Comparison of ENCODE assay signal across 8 cellular contexts in the genomic region with DNA sequence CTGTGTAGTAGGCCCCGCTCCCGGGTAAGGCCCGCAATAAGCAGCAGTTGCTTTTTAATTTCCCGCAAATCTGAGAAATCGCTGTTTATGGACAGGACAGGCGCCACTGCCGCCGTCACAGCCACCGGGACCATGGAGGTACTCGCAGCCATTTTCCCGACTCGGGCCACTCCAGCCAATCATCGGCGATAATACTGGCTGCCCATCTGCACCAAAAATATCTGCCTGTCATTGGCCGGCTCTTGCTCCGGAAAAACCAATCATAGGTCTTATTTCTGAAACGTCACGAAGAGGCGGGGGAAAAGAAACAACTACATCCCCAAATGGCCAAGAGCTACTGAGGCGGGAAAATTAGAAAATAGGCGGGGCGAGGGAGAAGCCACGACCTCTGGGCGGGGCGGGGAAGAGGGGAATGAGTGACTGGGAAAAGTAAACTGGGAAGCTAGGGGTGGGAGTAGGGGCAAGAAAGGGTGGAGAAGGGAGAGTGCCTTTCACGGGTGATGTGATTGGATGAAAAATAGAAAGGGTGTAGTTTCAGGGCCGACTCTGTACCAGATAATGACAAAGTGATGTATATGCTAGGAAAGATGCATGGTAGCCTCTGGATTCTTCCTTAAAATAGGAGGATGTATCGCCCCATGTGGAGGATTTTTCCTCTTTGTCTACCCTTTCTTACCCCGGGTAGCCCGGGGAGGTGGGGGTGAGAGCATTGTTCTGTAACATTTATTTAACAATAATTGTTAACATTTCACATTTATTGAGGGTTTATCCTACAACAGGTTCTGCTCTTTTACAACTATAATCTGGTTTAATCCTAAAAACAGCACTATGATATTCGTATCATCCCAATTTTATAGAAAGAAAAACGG. TPM values are rescaled to one million over a fixed set of nuclear protein-coding genes. Genes with fewer than 3 reads are reported as not detected.
DNase-seq lines count a peak whose midpoint lies in the region; ATAC-seq, FAIRE-seq and TF ChIP-seq lines count a peak whose summit lies in the region.

A gene with protein sequence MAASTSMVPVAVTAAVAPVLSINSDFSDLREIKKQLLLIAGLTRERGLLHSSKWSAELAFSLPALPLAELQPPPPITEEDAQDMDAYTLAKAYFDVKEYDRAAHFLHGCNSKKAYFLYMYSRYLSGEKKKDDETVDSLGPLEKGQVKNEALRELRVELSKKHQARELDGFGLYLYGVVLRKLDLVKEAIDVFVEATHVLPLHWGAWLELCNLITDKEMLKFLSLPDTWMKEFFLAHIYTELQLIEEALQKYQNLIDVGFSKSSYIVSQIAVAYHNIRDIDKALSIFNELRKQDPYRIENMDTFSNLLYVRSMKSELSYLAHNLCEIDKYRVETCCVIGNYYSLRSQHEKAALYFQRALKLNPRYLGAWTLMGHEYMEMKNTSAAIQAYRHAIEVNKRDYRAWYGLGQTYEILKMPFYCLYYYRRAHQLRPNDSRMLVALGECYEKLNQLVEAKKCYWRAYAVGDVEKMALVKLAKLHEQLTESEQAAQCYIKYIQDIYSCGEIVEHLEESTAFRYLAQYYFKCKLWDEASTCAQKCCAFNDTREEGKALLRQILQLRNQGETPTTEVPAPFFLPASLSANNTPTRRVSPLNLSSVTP (minus strand): TSS at position 163 of the 869 bp plus-strand sequence. CDS start 11 bp downstream, at position 152.

- H3K27me3 ChIP-seq in adrenal gland: no peaks in the 10 kb centered on the region
- H3K27me3 ChIP-seq in heart left ventricle: no peaks in the 10 kb centered on the region

- peak within 1 kb of the TSS; percentile 97 for H3K27ac Mint-ChIP-seq in type B pancreatic cell

- H3K27ac ChIP-seq in adrenal gland: peak within 1 kb of the TSS in 4 of 5 donors; percentile 67 to 88 (median 72)
- H3K27ac ChIP-seq in heart left ventricle: peak within 1 kb of the TSS; percentile 20 to 87 (median 76)

- H3K36me3 Mint-ChIP-seq in type B pancreatic cell: no peaks in the 10 kb centered on the region

- no peaks in the 10 kb centered on the region for H3K27me3 Mint-ChIP-seq in type B pancreatic cell

- H3K4me3 Mint-ChIP-seq in type B pancreatic cell: peak within 1 kb of the TSS; percentile 99

- no peaks in the 10 kb centered on the region for H3K9me3 ChIP-seq in adrenal gland (replicated peaks in 1 of 3)
- no peaks in the 10 kb centered on the region for H3K9me3 ChIP-seq in heart left ventricle

- peak; percentile 94 for ATAC-seq in HG02852 (IDR thresholded peaks at IDR 0.05; ENCODE audit: unreplicated experiment)
- ATAC-seq in heart left ventricle: peak; percentile 96 to 99 (median 98)

- H3K36me3 ChIP-seq in adrenal gland (replicated peaks in 1 of 2): peaks cover 0 to 9% of the 10 kb centered on the region in 2 donors
- peaks cover 0 to 22% (median 5%) of the 10 kb centered on the region in 9 donors for H3K36me3 ChIP-seq in heart left ventricle

- 0 to 2% (median 1%) methylated on average over 29 to 32 of the region's 32 CpGs for WGBS in adrenal gland, 4 donors
- WGBS in heart left ventricle, 4 donors: 1 to 3% (median 1%) methylated on average over 30 to 32 of the region's 32 CpGs

- peak; percentile 87 for TF ChIP-seq POLR2A in GM12892 (IDR thresholded peaks at IDR 0.05; ENCODE audit: low read depth, low read length)
- peak in 1 of 2 donors; percentile 54 for TF ChIP-seq POLR2A in adrenal gland (IDR thresholded peaks at IDR 0.05)
- TF ChIP-seq POLR2A in heart left ventricle (IDR thresholded peaks at IDR 0.05): peak; percentile 20 to 51

- H3K4me1 ChIP-seq in adrenal gland (replicated peaks in 1 of 2): peaks cover 10 to 22% of the 10 kb centered on the region in 2 donors
- peaks cover 0 to 29% (median 15%) of the 10 kb centered on the region in 12 donors for H3K4me1 ChIP-seq in heart left ventricle

- intact Hi-C loops in adrenal gland (cut with DNase I) (loop anchor here in 1 of 2 donors (10.0 kb wide), 1 partner anchor 191 kb away; no protein-coding TSS in a partner anchor), heart left ventricle (cut with DNase I) (loop anchor here in 2 of 10 donors (2.0 to 5.0 kb wide), 2 partner anchors 33 to 119 kb away; a partner anchor contains a TSS)

- TF ChIP-seq CTCF in adrenal gland (IDR thresholded peaks at IDR 0.05) (no peak), heart left ventricle (IDR thresholded peaks at IDR 0.05) (no peak), type B pancreatic cell (conservative IDR thresholded peaks at IDR 0.05) (no peak)

- H3K4me3 ChIP-seq in adrenal gland: peak within 1 kb of the TSS; percentile 69 to 95 (median 81)
- H3K4me3 ChIP-seq in heart left ventricle: peak within 1 kb of the TSS; percentile 67 to 97 (median 85)

- no peaks in the 10 kb centered on the region for H3K9me3 Mint-ChIP-seq in type B pancreatic cell

- peak; percentile 93 for FAIRE-seq in GM12892 (lab: Jason Lieb, UNC)

- peak; percentile 89 for DNase-seq in GM12892 (ENCODE audit: insufficient read length)
- peak; percentile 97 for DNase-seq in NCI-H146 (lab: John Stamatoyannopoulos, UW)
- DNase-seq in T-helper 1 cell: peak; percentile 74 to 96 (median 89)
- peak; percentile 92 to 98 (median 96) for DNase-seq in adrenal gland
- peak; percentile 89 to 94 (median 94) for DNase-seq in heart left ventricle
- peak; percentile 99 for DNase-seq in pons (ENCODE audit: low spot score)
- DNase-seq in type B pancreatic cell (ENCODE audit: extremely low spot score, unreplicated experiment): peak; percentile 89

- peaks cover 20% of the 10 kb centered on the region for H3K4me1 Mint-ChIP-seq in type B pancreatic cell (ENCODE audit: unreplicated experiment)

RNA-seq across cellular contexts. Expression of the gene that starts here (rescaled TPM):
- 32.9 TPM for polyA plus RNA-seq in GM12892 (2012; ENCODE audit: missing spikeins)
- total RNA-seq in adrenal gland: 10 to 100 TPM; 11.2 to 26.3 (median 20.5) TPM
- 10 to 100 TPM in 1 of 3 donors, 1 to 10 TPM in 2; 7.6 to 37.3 (median 8.3) TPM for polyA plus RNA-seq in adrenal gland
- total RNA-seq in heart left ventricle: 10 to 100 TPM; 11.9 to 25.6 (median 17.2) TPM
- polyA plus RNA-seq in heart left ventricle: 10 to 100 TPM; 10.1 to 17.4 TPM
- total RNA-seq in type B pancreatic cell (ENCODE audit: low replicate concordance): 40.2 and 41.6 TPM in 2 replicates

Comparison
In these comparisons a context has a peak if more than half of its experiments do, and no peak if none do; other contexts are left out.
1. Peak in every context shown above with its lines: DNase-seq, ATAC-seq, H3K4me3 ChIP-seq and H3K27ac ChIP-seq.